ENCODE assay signal across 29 cellular contexts in the genomic region with DNA sequence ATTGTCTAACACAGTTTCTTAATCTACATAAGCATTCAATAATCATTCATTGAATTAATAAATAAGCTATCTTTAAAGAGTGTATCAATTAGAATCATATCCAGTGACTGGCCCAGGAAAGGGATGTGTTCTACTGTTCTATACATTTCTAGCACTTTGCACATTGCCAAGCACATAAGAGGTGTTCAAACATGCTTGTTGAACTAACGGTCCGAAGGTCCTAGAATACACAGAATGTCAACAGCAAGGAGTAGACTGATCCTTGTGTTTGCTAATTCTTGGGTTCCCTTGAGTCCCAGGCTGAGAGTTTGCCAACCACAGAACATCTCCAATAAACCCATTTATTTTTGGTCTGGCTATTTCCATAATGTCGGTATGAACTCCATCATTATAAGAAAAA.
"Had no signal": no experiment of that assay in that cellular context is flagged by ENCODE, and none has a peak within 500 bp of the region (broad histone marks: within the 10 kb centered on the region; RNA-seq: fewer than 3 reads in every experiment).

No MANE protein-coding gene starts in this region.

- H3K27me3 ChIP-seq: stomach, suprapubic skin, testis, thyroid gland, tibial artery, tibial nerve, transverse colon, upper lobe of left lung, upper lobe of right lung, uterus, vagina had no signal

- H3K4me1 ChIP-seq: stomach, suprapubic skin, testis, thyroid gland, tibial artery, tibial nerve, transverse colon, upper lobe of left lung, upper lobe of right lung, uterus, vagina had no signal

- H3K4me3 Mint-ChIP-seq: stimulated activated effector memory CD8-positive, alpha-beta T cell treated with anti-CD3 and anti-CD28 coated beads, Interleukin-12 subunit alpha, Interleukin-12 subunit beta, amount 100 ng/mL, for 72 hours; stimulated activated memory B cell treated with anti-CD40 and anti-IgM and Interleukin-4, amounts not matched to agents 10 μg/mL and 1 μg/mL and 100 μg/mL, for 72 hours; stimulated activated naive B cell treated with anti-CD40 and anti-IgM and Interleukin-4, amounts not matched to agents 10 μg/mL and 1 μg/mL and 100 μg/mL, for 72 hours; stimulated activated naive CD8-positive, alpha-beta T cell treated with anti-CD3 and anti-CD28 coated beads, Interleukin-15, amount 100 ng/mL, for 72 hours; stimulated activated naive CD8-positive, alpha-beta T cell treated with anti-CD3 and anti-CD28 coated beads, Interleukin-15, Interleukin-2, amounts not matched to agents 100 ng/mL and 50 ng/mL, for 24 hours; type B pancreatic cell had no signal

- H3K9me3 Mint-ChIP-seq: stimulated activated memory B cell treated with anti-CD40 and anti-IgM and Interleukin-4, amounts not matched to agents 10 μg/mL and 1 μg/mL and 100 μg/mL, for 72 hours; stimulated activated naive CD8-positive, alpha-beta T cell treated with anti-CD3 and anti-CD28 coated beads, Interleukin-15, Interleukin-2, amounts not matched to agents 100 ng/mL and 50 ng/mL, for 24 hours; type B pancreatic cell had no signal

- DNase-seq: stimulated activated CD4-positive, alpha-beta T cell treated with anti-CD3 and anti-CD28 coated beads, Interleukin-2, amount 100 ng/mL, for 48 hours; stimulated activated CD4-positive, alpha-beta T cell treated with anti-CD3 and anti-CD28 coated beads, Interleukin-4, amount 100 ng/mL, for 1 hour; stimulated activated CD4-positive, alpha-beta T cell treated with anti-CD3 and anti-CD28 coated beads, Interleukin-4, amount 100 ng/mL, for 24 hours; stimulated activated CD4-positive, alpha-beta T cell treated with anti-CD3 and anti-CD28 coated beads, Interleukin-4, amount 100 ng/mL, for 4 hours; stimulated activated CD8-positive, alpha-beta memory T cell treated with anti-CD3 and anti-CD28 coated beads, Interleukin-4, amount 100 ng/mL, for 48 hours; stimulated activated naive B cell treated with anti-CD40 and anti-IgM and Interleukin-4, amounts not matched to agents 10 μg/mL and 1 μg/mL and 100 μg/mL, for 72 hours; stimulated activated naive CD4-positive, alpha-beta T cell; stimulated activated naive CD4-positive, alpha-beta T cell treated with Interleukin-2 at 50 U/mL for 16 hours; stimulated activated naive CD8-positive, alpha-beta T cell treated with anti-CD3 and anti-CD28 coated beads, Interleukin-15, amount 100 ng/mL, for 72 hours; stimulated activated naive CD8-positive, alpha-beta T cell treated with anti-CD3 and anti-CD28 coated beads, Interleukin-15, Interleukin-2, amounts not matched to agents 100 U/mL and 50 U/mL, for 24 hours; stomach; substantia nigra; testis; thyroid gland; tibial artery; transverse colon; trophoblast cell; upper lobe of left lung; upper lobe of right lung; uterus had no signal

- FAIRE-seq: urothelium cell line had no signal

- H3K36me3 Mint-ChIP-seq: stimulated activated effector memory CD8-positive, alpha-beta T cell treated with anti-CD3 and anti-CD28 coated beads, Interleukin-12 subunit alpha, Interleukin-12 subunit beta, amount 100 ng/mL, for 72 hours; stimulated activated memory B cell treated with anti-CD40 and anti-IgM and Interleukin-4, amounts not matched to agents 10 μg/mL and 1 μg/mL and 100 μg/mL, for 72 hours; stimulated activated naive B cell treated with anti-CD40 and anti-IgM and Interleukin-4, amounts not matched to agents 10 μg/mL and 1 μg/mL and 100 μg/mL, for 72 hours; type B pancreatic cell had no signal

- H3K36me3 ChIP-seq: stomach, suprapubic skin, thoracic aorta, thyroid gland, tibial artery, tibial nerve, transverse colon, upper lobe of left lung, upper lobe of right lung, uterus, vagina had no signal

- H3K27ac ChIP-seq: stomach, suprapubic skin, testis, thoracic aorta, thyroid gland, tibial artery, tibial nerve, transverse colon, upper lobe of left lung, upper lobe of right lung, uterus, vagina had no signal

- H3K27me3 Mint-ChIP-seq: stimulated activated memory B cell treated with anti-CD40 and anti-IgM and Interleukin-4, amounts not matched to agents 10 μg/mL and 1 μg/mL and 100 μg/mL, for 72 hours; stimulated activated naive B cell treated with anti-CD40 and anti-IgM and Interleukin-4, amounts not matched to agents 10 μg/mL and 1 μg/mL and 100 μg/mL, for 72 hours; stimulated activated naive CD8-positive, alpha-beta T cell treated with anti-CD3 and anti-CD28 coated beads, Interleukin-15, amount 100 ng/mL, for 72 hours; stimulated activated naive CD8-positive, alpha-beta T cell treated with anti-CD3 and anti-CD28 coated beads, Interleukin-15, Interleukin-2, amounts not matched to agents 100 ng/mL and 50 ng/mL, for 24 hours had no signal

- H3K4me1 Mint-ChIP-seq: stimulated activated effector memory CD8-positive, alpha-beta T cell treated with anti-CD3 and anti-CD28 coated beads, Interleukin-12 subunit alpha, Interleukin-12 subunit beta, amount 100 ng/mL, for 72 hours; stimulated activated memory B cell treated with anti-CD40 and anti-IgM and Interleukin-4, amounts not matched to agents 10 μg/mL and 1 μg/mL and 100 μg/mL, for 72 hours; stimulated activated naive B cell treated with anti-CD40 and anti-IgM and Interleukin-4, amounts not matched to agents 10 μg/mL and 1 μg/mL and 100 μg/mL, for 72 hours; stimulated activated naive CD8-positive, alpha-beta T cell treated with anti-CD3 and anti-CD28 coated beads, Interleukin-15, amount 100 ng/mL, for 72 hours had no signal

- H3K4me3 ChIP-seq: stomach, suprapubic skin, testis, thoracic aorta, thyroid gland, tibial artery, tibial nerve, transverse colon, upper lobe of left lung, upper lobe of right lung, uterus, vagina had no signal

- H3K27ac Mint-ChIP-seq: stimulated activated effector memory CD8-positive, alpha-beta T cell treated with anti-CD3 and anti-CD28 coated beads, Interleukin-12 subunit alpha, Interleukin-12 subunit beta, amount 100 ng/mL, for 72 hours; stimulated activated memory B cell treated with anti-CD40 and anti-IgM and Interleukin-4, amounts not matched to agents 10 μg/mL and 1 μg/mL and 100 μg/mL, for 72 hours; stimulated activated naive B cell treated with anti-CD40 and anti-IgM and Interleukin-4, amounts not matched to agents 10 μg/mL and 1 μg/mL and 100 μg/mL, for 72 hours; stimulated activated naive CD8-positive, alpha-beta T cell treated with anti-CD3 and anti-CD28 coated beads, Interleukin-15, amount 100 ng/mL, for 72 hours; stimulated activated naive CD8-positive, alpha-beta T cell treated with anti-CD3 and anti-CD28 coated beads, Interleukin-15, Interleukin-2, amounts not matched to agents 100 ng/mL and 50 ng/mL, for 24 hours; type B pancreatic cell had no signal

- ATAC-seq: stimulated activated effector memory CD8-positive, alpha-beta T cell treated with anti-CD3 and anti-CD28 coated beads, Interleukin-12 subunit alpha, Interleukin-12 subunit beta, amount 100 ng/mL, for 72 hours; stimulated activated memory B cell treated with anti-CD40 and anti-IgM and Interleukin-4, amounts not matched to agents 10 μg/mL and 1 μg/mL and 100 μg/mL, for 72 hours; stimulated activated naive B cell treated with anti-CD40 and anti-IgM and Interleukin-4, amounts not matched to agents 10 μg/mL and 1 μg/mL and 100 μg/mL, for 72 hours; stimulated activated naive CD8-positive, alpha-beta T cell treated with anti-CD3 and anti-CD28 coated beads, Interleukin-15, amount 100 ng/mL, for 72 hours; stimulated activated naive CD8-positive, alpha-beta T cell treated with anti-CD3 and anti-CD28 coated beads, Interleukin-15, Interleukin-2, amounts not matched to agents 100 U/mL and 50 U/mL, for 24 hours; upper lobe of right lung had no signal

- H3K9me3 ChIP-seq: stomach, suprapubic skin, testis, thoracic aorta, thyroid gland, tibial artery, tibial nerve, transverse colon, upper lobe of left lung, upper lobe of right lung, uterus, vagina had no signal
